11 cellular contexts compared by ENCODE assay signal in the genomic region with DNA sequence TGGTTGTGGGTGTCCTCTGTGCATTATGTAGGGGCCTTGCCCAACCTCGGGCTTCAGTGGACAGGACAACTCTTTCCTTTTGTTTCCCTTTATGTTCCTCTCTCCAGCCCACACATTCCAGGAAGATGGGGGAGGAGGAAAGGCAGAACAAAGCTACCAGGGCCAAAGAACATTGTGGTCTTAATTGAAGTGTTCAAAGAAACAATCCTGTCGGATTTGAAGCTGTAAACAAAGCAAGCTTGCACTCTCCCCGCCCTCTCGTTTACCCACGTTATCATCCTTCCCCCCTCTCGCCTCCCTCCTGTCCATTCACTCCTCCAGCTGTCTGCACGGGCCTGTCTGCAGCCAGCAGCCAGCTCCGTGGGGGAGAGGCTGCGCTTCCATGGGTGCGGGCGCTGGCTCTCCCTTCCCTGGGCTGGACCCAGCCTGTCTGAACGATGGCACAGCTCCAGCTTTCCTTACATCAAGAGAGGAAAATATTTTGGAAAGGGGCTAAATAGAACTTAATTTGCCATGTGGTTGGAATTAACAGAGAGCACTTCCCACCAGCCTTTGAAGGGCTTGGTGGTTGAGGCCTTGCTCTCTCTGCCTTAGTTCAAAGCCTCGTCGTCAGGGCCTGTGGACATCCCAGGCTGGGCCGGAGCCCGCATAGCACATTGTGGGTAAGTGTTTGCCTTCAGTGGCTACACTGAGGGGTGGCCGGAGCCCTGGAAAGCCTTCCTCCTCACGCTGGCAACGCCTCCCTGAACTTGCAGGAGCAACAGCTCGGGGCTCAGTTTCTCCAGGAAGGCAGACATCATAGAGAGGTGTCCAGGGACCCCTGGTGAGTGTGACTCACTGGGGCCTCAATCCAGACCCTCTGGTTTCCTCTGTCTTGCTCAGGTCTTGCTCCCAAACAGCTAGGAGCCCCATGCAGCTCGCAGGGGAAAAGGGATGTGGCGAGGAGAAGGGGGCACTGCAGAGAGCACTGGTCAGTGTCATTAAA.
DNase-seq lines count a peak whose midpoint lies in the region; ATAC-seq and TF ChIP-seq lines count a peak whose summit lies in the region.
"Had no signal": no experiment of that assay in that cellular context is flagged by ENCODE, and none has a peak within 500 bp of the region (broad histone marks: within the 10 kb centered on the region; RNA-seq: fewer than 3 reads in every experiment).

No MANE protein-coding gene starts in this region.

- H3K27me3 ChIP-seq in BJ (ENCODE audit: control insufficient read depth, insufficient read depth, low read length) (no peaks in the 10 kb centered on the region), RWPE2 (ENCODE audit: insufficient read depth, poor library complexity, severe bottlenecking) (no peaks in the 10 kb centered on the region)

- TF ChIP-seq CTCF in BJ (IDR thresholded peaks at IDR 0.05; ENCODE audit: insufficient read depth, low read depth, low read length) (no peak), RWPE2 (IDR thresholded peaks at IDR 0.05; ENCODE audit: poor library complexity, severe bottlenecking) (no peak), fibroblast of the aortic adventitia (IDR thresholded peaks at IDR 0.05; ENCODE audit: insufficient read depth, low read length) (no peak), omental fat pad (IDR thresholded peaks at IDR 0.05) (no peak)

- POLR2A ChIA-PET in BJ (lab: Charles Lee): no interaction called here

- no peaks in the 10 kb centered on the region for H3K4me1 ChIP-seq in RWPE2 (ENCODE audit: insufficient read depth, poor library complexity, severe bottlenecking)

- H3K4me3 ChIP-seq in BJ (ENCODE audit: low read depth, low read length): no peak overlapping the region
- no peak overlapping the region for H3K4me3 ChIP-seq in RWPE2 (ENCODE audit: severe bottlenecking)
- no peak overlapping the region for H3K4me3 ChIP-seq in fibroblast of the aortic adventitia (ENCODE audit: low read depth, low read length)

- no peak for ATAC-seq in RWPE2 (ENCODE audit: low read depth)
- peak; percentile 69 for ATAC-seq in omental fat pad (ENCODE audit: low FRiP score)
- no peak for ATAC-seq in HG03025 (IDR thresholded peaks at IDR 0.05; ENCODE audit: low FRiP score, unreplicated experiment)
- ATAC-seq in HG02938 (IDR thresholded peaks at IDR 0.05; ENCODE audit: unreplicated experiment): no peak

- CTCF ChIA-PET in BJ (lab: Yijun Ruan, JAX): interaction anchor here (1.3 kb wide), 1 partner anchor 15 kb away, joined by 4 read pairs; no protein-coding TSS in a partner anchor

- DNase-seq in BJ (ENCODE audit: low read depth) (peak; percentile 32), RWPE2 (ENCODE audit: low spot score) (peak; percentile 34), fibroblast of the aortic adventitia (ENCODE audit: low read depth) (peak; percentile 91), omental fat pad (ENCODE audit: low spot score) (no peak), GOT3 (lab: John Stamatoyannopoulos, UW) (no peak), NOMO-1 treated with DMSO at 0.1 percent for 48 hours (lab: John Stamatoyannopoulos, UW; ENCODE audit: unreplicated experiment) (no peak)
- DNase-seq: activated T-cell treated with anti-CD3 and anti-CD28 coated beads, Interleukin-2, amount 50 U/mL, for 24 hours; DND-41; NCI-H1436 had no signal

- no peaks in the 10 kb centered on the region for H3K36me3 ChIP-seq in BJ (ENCODE audit: control insufficient read depth, insufficient read depth, low read length)
- H3K36me3 ChIP-seq in RWPE2 (ENCODE audit: low read depth): no peaks in the 10 kb centered on the region

- H3K27ac ChIP-seq in RWPE2 (ENCODE audit: poor library complexity, severe bottlenecking): no peak overlapping the region

- no peaks in the 10 kb centered on the region for H3K9me3 ChIP-seq in RWPE2 (ENCODE audit: severe bottlenecking)

Comparison
In these comparisons a context has a peak if more than half of its experiments do, and no peak if none do; other contexts are left out.
1. DNase-seq: peak in BJ (single experiment), RWPE2 (single experiment) and fibroblast of the aortic adventitia (single experiment); none in omental fat pad (single experiment), GOT3 (single experiment) and NOMO-1 treated with DMSO at 0.1 percent for 48 hours (single experiment).